1 cellular context compared by ENCODE assay signal in the genomic region with DNA sequence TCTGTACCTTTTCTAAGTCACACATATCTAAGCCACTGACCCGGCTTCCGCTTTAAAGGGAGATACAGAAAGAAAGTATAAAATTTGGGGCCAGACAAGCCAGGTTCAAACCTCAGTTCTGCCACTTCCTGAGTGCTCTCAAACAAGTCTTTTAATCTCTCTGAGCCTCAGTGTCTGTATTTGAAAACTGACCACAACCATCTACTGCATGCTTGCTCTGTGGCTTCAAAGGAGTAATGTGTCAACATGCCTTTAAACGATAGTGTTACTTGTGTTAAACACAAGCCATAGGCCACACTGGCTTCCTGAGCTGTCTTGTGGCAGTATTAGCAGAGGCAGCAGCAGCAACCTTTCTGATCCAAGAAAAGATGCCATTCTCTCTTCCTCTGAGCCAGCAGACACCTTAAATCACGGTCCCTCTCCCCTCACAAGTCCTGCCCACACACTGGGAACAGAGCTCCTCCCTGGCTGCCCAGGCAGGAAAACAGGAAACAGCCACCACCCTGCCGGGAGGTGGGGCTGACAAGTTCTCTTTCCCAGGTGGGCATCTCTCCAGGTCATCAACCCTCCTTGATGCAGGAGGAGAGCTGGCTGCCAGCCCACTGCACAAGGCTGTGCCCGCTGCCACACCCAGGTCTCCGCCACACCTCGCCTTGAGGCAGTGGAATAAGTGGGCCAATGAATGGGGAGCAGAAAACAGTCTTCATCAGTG.
TF ChIP-seq lines count a peak whose summit lies in the region.

No MANE protein-coding gene starts in this region.

TF ChIP-seq in HepG2, 621 proteins besides CTCF, POLR2A, EP300 and RAD21 (continued from another document and continues in another):
- TF ChIP-seq TFDP1 (CRISPR knock-in tag; IDR thresholded peaks at IDR 0.05; ENCODE audit: borderline replicate concordance) (no peak; the same call in 1 of the 2 replicates), AGO1 (IDR thresholded peaks at IDR 0.05; ENCODE audit: low read depth, low read length, poor library complexity, severe bottlenecking) (no peak), ATRX (CRISPR knock-in tag; IDR thresholded peaks at IDR 0.05; ENCODE audit: borderline replicate concordance) (no peak), BCL3 (CRISPR knock-in tag; IDR thresholded peaks at IDR 0.05) (no peak), ZNF12 (CRISPR knock-in tag; IDR thresholded peaks at IDR 0.05) (no peak), ZNF572 (CRISPR knock-in tag; IDR thresholded peaks at IDR 0.05) (no peak), ZNF720 (CRISPR knock-in tag; IDR thresholded peaks at IDR 0.05) (no peak), IKZF5 (CRISPR knock-in tag; IDR thresholded peaks at IDR 0.05) (0 out of 2 replicates have a peak, but pooled peaks have one; percentile 45), SALL1 (CRISPR knock-in tag; IDR thresholded peaks at IDR 0.05) (peak; percentile 54), ZSCAN30 (CRISPR knock-in tag; IDR thresholded peaks at IDR 0.05) (no peak), ETV5 (CRISPR knock-in tag; IDR thresholded peaks at IDR 0.05; ENCODE audit: borderline replicate concordance) (peak; percentile 74; the same call in 1 of the 2 replicates), ZNF660 (CRISPR knock-in tag; IDR thresholded peaks at IDR 0.05; ENCODE audit: borderline replicate concordance, low read depth) (no peak), ZNF574 (CRISPR knock-in tag; IDR thresholded peaks at IDR 0.05) (peak; percentile 27; the same call in 1 of the 2 replicates), SP140L (CRISPR knock-in tag; IDR thresholded peaks at IDR 0.05; ENCODE audit: borderline replicate concordance) (no peak), ZNF543 (CRISPR knock-in tag; IDR thresholded peaks at IDR 0.05) (no peak), SMAD1 (CRISPR knock-in tag; IDR thresholded peaks at IDR 0.05; ENCODE audit: borderline replicate concordance, low read depth) (no peak), ZNF850 (CRISPR knock-in tag; conservative IDR thresholded peaks at IDR 0.05) (no peak), ZNF263 (CRISPR knock-in tag; IDR thresholded peaks at IDR 0.05) (no peak), ZBTB43 (CRISPR knock-in tag; conservative IDR thresholded peaks at IDR 0.05) (peak; percentile 61; the same call in 1 of the 2 replicates), YEATS4 (CRISPR knock-in tag; IDR thresholded peaks at IDR 0.05; ENCODE audit: borderline replicate concordance) (no peak), SNAI1 (CRISPR knock-in tag; IDR thresholded peaks at IDR 0.05; ENCODE audit: borderline replicate concordance) (no peak), ZSCAN12 (CRISPR knock-in tag; IDR thresholded peaks at IDR 0.05) (no peak)
- TF ChIP-seq, protein P1, sequence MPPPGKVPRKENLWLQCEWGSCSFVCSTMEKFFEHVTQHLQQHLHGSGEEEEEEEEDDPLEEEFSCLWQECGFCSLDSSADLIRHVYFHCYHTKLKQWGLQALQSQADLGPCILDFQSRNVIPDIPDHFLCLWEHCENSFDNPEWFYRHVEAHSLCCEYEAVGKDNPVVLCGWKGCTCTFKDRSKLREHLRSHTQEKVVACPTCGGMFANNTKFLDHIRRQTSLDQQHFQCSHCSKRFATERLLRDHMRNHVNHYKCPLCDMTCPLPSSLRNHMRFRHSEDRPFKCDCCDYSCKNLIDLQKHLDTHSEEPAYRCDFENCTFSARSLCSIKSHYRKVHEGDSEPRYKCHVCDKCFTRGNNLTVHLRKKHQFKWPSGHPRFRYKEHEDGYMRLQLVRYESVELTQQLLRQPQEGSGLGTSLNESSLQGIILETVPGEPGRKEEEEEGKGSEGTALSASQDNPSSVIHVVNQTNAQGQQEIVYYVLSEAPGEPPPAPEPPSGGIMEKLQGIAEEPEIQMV (CRISPR knock-in tag; IDR thresholded peaks at IDR 0.05; ENCODE audit: low read depth) = no peak
- TF ChIP-seq, protein P2, sequence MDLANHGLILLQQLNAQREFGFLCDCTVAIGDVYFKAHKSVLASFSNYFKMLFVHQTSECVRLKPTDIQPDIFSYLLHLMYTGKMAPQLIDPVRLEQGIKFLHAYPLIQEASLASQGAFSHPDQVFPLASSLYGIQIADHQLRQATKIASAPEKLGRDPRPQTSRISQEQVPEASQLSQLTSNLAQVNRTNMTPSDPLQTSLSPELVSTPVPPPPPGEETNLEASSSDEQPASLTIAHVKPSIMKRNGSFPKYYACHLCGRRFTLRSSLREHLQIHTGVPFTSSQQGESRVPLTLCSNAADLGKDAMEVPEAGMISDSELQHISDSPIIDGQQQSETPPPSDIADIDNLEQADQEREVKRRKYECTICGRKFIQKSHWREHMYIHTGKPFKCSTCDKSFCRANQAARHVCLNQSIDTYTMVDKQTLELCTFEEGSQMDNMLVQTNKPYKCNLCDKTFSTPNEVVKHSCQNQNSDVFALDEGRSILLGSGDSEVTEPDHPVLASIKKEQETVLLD (CRISPR knock-in tag; IDR thresholded peaks at IDR 0.05; ENCODE audit: low read depth) = no peak
- TF ChIP-seq, protein P3, sequence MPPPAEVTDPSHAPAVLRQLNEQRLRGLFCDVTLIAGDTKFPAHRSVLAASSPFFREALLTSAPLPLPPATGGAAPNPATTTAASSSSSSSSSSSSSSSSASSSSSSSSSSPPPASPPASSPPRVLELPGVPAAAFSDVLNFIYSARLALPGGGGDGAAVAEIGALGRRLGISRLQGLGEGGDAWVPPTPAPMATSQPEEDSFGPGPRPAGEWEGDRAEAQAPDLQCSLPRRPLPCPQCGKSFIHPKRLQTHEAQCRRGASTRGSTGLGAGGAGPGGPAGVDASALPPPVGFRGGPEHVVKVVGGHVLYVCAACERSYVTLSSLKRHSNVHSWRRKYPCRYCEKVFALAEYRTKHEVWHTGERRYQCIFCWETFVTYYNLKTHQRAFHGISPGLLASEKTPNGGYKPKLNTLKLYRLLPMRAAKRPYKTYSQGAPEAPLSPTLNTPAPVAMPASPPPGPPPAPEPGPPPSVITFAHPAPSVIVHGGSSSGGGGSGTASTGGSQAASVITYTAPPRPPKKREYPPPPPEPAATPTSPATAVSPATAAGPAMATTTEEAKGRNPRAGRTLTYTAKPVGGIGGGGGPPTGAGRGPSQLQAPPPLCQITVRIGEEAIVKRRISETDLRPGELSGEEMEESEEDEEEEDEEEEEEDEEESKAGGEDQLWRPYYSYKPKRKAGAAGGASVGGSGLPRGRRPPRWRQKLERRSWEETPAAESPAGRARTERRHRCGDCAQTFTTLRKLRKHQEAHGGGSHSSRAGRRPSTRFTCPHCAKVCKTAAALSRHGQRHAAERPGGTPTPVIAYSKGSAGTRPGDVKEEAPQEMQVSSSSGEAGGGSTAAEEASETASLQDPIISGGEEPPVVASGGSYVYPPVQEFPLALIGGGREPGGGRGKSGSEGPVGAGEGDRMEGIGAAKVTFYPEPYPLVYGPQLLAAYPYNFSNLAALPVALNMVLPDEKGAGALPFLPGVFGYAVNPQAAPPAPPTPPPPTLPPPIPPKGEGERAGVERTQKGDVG (CRISPR knock-in tag; IDR thresholded peaks at IDR 0.05; ENCODE audit: borderline replicate concordance) = no peak
- TF ChIP-seq, protein P4, sequence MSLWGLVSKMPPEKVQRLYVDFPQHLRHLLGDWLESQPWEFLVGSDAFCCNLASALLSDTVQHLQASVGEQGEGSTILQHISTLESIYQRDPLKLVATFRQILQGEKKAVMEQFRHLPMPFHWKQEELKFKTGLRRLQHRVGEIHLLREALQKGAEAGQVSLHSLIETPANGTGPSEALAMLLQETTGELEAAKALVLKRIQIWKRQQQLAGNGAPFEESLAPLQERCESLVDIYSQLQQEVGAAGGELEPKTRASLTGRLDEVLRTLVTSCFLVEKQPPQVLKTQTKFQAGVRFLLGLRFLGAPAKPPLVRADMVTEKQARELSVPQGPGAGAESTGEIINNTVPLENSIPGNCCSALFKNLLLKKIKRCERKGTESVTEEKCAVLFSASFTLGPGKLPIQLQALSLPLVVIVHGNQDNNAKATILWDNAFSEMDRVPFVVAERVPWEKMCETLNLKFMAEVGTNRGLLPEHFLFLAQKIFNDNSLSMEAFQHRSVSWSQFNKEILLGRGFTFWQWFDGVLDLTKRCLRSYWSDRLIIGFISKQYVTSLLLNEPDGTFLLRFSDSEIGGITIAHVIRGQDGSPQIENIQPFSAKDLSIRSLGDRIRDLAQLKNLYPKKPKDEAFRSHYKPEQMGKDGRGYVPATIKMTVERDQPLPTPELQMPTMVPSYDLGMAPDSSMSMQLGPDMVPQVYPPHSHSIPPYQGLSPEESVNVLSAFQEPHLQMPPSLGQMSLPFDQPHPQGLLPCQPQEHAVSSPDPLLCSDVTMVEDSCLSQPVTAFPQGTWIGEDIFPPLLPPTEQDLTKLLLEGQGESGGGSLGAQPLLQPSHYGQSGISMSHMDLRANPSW (CRISPR knock-in tag; IDR thresholded peaks at IDR 0.05; ENCODE audit: borderline replicate concordance) = no peak
- TF ChIP-seq, protein P5, sequence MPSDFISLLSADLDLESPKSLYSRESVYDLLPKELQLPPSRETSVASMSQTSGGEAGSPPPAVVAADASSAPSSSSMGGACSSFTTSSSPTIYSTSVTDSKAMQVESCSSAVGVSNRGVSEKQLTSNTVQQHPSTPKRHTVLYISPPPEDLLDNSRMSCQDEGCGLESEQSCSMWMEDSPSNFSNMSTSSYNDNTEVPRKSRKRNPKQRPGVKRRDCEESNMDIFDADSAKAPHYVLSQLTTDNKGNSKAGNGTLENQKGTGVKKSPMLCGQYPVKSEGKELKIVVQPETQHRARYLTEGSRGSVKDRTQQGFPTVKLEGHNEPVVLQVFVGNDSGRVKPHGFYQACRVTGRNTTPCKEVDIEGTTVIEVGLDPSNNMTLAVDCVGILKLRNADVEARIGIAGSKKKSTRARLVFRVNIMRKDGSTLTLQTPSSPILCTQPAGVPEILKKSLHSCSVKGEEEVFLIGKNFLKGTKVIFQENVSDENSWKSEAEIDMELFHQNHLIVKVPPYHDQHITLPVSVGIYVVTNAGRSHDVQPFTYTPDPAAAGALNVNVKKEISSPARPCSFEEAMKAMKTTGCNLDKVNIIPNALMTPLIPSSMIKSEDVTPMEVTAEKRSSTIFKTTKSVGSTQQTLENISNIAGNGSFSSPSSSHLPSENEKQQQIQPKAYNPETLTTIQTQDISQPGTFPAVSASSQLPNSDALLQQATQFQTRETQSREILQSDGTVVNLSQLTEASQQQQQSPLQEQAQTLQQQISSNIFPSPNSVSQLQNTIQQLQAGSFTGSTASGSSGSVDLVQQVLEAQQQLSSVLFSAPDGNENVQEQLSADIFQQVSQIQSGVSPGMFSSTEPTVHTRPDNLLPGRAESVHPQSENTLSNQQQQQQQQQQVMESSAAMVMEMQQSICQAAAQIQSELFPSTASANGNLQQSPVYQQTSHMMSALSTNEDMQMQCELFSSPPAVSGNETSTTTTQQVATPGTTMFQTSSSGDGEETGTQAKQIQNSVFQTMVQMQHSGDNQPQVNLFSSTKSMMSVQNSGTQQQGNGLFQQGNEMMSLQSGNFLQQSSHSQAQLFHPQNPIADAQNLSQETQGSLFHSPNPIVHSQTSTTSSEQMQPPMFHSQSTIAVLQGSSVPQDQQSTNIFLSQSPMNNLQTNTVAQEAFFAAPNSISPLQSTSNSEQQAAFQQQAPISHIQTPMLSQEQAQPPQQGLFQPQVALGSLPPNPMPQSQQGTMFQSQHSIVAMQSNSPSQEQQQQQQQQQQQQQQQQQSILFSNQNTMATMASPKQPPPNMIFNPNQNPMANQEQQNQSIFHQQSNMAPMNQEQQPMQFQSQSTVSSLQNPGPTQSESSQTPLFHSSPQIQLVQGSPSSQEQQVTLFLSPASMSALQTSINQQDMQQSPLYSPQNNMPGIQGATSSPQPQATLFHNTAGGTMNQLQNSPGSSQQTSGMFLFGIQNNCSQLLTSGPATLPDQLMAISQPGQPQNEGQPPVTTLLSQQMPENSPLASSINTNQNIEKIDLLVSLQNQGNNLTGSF (CRISPR knock-in tag; IDR thresholded peaks at IDR 0.05) = no peak
